Comparison of ENCODE assay signal across 8 cellular contexts in the genomic region with DNA sequence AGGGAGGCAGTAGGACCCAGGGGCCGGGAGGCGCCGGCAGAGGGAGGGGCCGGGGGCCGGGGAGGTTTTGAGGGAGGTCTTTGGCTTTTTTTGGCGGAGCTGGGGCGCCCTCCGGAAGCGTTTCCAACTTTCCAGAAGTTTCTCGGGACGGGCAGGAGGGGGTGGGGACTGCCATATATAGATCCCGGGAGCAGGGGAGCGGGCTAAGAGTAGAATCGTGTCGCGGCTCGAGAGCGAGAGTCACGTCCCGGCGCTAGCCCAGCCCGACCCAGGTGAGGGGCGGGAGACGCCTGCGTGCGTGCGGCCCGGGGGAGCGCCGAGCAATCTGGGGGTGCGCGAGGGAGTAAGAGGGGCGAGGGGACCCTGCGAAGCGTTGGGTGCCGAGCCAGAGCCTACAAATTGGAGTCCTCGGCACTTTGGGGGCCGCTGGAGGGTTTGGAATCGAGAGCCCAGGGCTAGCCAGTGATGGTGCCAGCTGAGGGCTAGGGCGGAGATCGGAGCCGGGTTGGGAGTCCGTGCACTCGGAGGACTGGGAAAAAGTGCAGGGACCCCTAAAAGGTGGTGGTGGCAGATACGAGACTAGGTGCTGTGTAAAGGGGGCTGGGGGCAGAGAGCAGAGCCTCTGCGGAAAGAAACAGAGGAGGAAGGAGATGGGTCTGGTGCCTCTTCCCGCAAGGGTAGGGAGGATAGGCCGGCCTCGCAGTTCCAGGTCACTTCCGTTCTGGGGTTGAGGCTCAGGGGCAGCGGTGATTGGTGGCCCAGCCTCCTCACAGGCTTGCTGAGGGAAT. TPM values are rescaled to one million over a fixed set of nuclear protein-coding genes. Genes with fewer than 3 reads are reported as not detected.
DNase-seq lines count a peak whose midpoint lies in the region; ATAC-seq and TF ChIP-seq lines count a peak whose summit lies in the region.

A gene (plus strand): TSS at position 206 of the 788 bp plus-strand sequence. CDS start 4,097 bp downstream, outside the sequence.

- no peaks in the 10 kb centered on the region for H3K9me3 ChIP-seq in SK-N-SH
- H3K9me3 ChIP-seq in neutrophil, result no peaks in the 10 kb centered on the region
- no peaks in the 10 kb centered on the region for H3K9me3 ChIP-seq in thoracic aorta

- H3K79me2 ChIP-seq in SK-N-SH (ENCODE audit: insufficient read depth), result peaks cover 50% of the 10 kb centered on the region

- H3K36me3 ChIP-seq in SK-N-SH (replicated peaks in 1 of 2; ENCODE audit: control insufficient read depth in 1 of 2, insufficient read depth in 2 of 2, low read length in 1 of 2) (peaks cover 4 to 24% of the 10 kb centered on the region in 2 experiments), neutrophil (no peaks in the 10 kb centered on the region), thoracic aorta (peaks cover 7% of the 10 kb centered on the region)

- TF ChIP-seq CTCF in SK-N-SH (IDR thresholded peaks at IDR 0.05) (no peak), neutrophil (IDR thresholded peaks at IDR 0.05) (no peak), thoracic aorta (IDR thresholded peaks at IDR 0.05) (no peak)

- TF ChIP-seq EP300 in SK-N-SH (IDR thresholded peaks at IDR 0.05; ENCODE audit: borderline replicate concordance in 1 of 2, low read depth in 1 of 2, low read length in 1 of 2), result peak; percentile 43 to 87; a peak in 3 of 4 replicates

- peak; percentile 58 for DNase-seq in DMS153 treated with DMSO at 0.1 percent for 48 hours (lab: John Stamatoyannopoulos, UW; ENCODE audit: unreplicated experiment)
- peak; percentile 74 to 79 for DNase-seq in Kasumi-1 (lab: John Stamatoyannopoulos, UW)
- DNase-seq in SK-N-SH, result peak; percentile 95
- peak; percentile 69 for DNase-seq in activated naive CD4-positive, alpha-beta T cell treated with anti-CD3 and anti-CD28 coated beads, Interleukin-2, amount 50 U/mL, for 16 hours
- peak; percentile 52 for DNase-seq in germinal center (ENCODE audit: low spot score)
- DNase-seq in thoracic aorta (ENCODE audit: low spot score), result peak; percentile 52

- 3% methylated on average over 32 of the region's 51 CpGs for WGBS in SK-N-SH (ENCODE audit: low lambda C conversion rate)

- TF ChIP-seq RAD21 in SK-N-SH (IDR thresholded peaks at IDR 0.05; ENCODE audit: low read length), result no peak

- H3K4me2 ChIP-seq in SK-N-SH, result peak within 1 kb of the TSS; percentile 87

- H3K4me1 ChIP-seq in SK-N-SH (ENCODE audit: control insufficient read depth in 1 of 2, insufficient read depth in 2 of 2, low read depth in 1 of 2, low read length in 1 of 2) (peaks cover 46 to 60% of the 10 kb centered on the region in 2 experiments), neutrophil (ENCODE audit: control insufficient read depth in 1 of 2, insufficient read depth in 1 of 2, low read depth in 1 of 2, low read length in 1 of 2) (peaks cover 10 to 16% of the 10 kb centered on the region in 2 experiments), thoracic aorta (ENCODE audit: control insufficient read depth in 1 of 2, low read depth in 2 of 2) (peaks cover 50 to 84% of the 10 kb centered on the region in 2 donors)

- no peaks in the 10 kb centered on the region for H3K27me3 ChIP-seq in SK-N-SH (ENCODE audit: insufficient read depth)
- peaks cover 54% of the 10 kb centered on the region for H3K27me3 ChIP-seq in neutrophil
- H3K27me3 ChIP-seq in thoracic aorta (replicated peaks; ENCODE audit: insufficient read depth), result no peaks in the 10 kb centered on the region

- peak within 1 kb of the TSS; percentile 73 for H2AFZ ChIP-seq in SK-N-SH (ENCODE audit: low read depth)

- H3K4me3 ChIP-seq in SK-N-SH (ENCODE audit: low read depth in 2 of 2, low read length in 1 of 2) (peak within 1 kb of the TSS; percentile 77 to 89), neutrophil (ENCODE audit: low read depth in 1 of 2, low read length in 1 of 2) (peak within 1 kb of the TSS; percentile 40 to 58), thoracic aorta (peak within 1 kb of the TSS; percentile 89)

- peaks cover 23% of the 10 kb centered on the region for H3F3A ChIP-seq in SK-N-SH (replicated peaks; ENCODE audit: insufficient read depth)

- peak within 1 kb of the TSS; percentile 92 to 98 for H3K27ac ChIP-seq in SK-N-SH (ENCODE audit: low read depth in 2 of 2, low read length in 1 of 2)
- no peak within 1 kb of the TSS for H3K27ac ChIP-seq in neutrophil
- peak within 1 kb of the TSS; percentile 100 for H3K27ac ChIP-seq in thoracic aorta

- CTCF ChIA-PET in SK-N-SH (lab: Yijun Ruan, JAX), result interaction anchor here (0.9 to 5.2 kb wide), 4 partner anchors 9 to 77 kb away, joined by 3 to 41 read pairs (median 4); no protein-coding TSS in a partner anchor

- H3K9ac ChIP-seq in SK-N-SH, result peak within 1 kb of the TSS; percentile 97

- H3K9me2 ChIP-seq in SK-N-SH, result no peaks in the 10 kb centered on the region

- POLR2A ChIA-PET in SK-N-SH (lab: Yijun Ruan, JAX), result interaction anchor here (0.7 to 4.2 kb wide), 11 partner anchors 9 to 145 kb away, joined by 3 to 30 read pairs (median 6); a partner anchor contains a TSS

- peak; percentile 86 for ATAC-seq in GM21786 (IDR thresholded peaks at IDR 0.05; ENCODE audit: unreplicated experiment)
- ATAC-seq in thoracic aorta (ENCODE audit: insufficient number of reproducible peaks, low FRiP score, low read depth), result peak; percentile 45

- peaks cover 35% of the 10 kb centered on the region for H4K20me1 ChIP-seq in SK-N-SH (ENCODE audit: insufficient read depth)

TF ChIP-seq in SK-N-SH, 30 proteins besides CTCF, POLR2A, EP300 and RAD21:
- TF ChIP-seq EZH2phosphoT487 (IDR thresholded peaks at IDR 0.05; ENCODE audit: borderline replicate concordance, low read depth) (no peak), RCOR1 (IDR thresholded peaks at IDR 0.05; ENCODE audit: low read length) (peak; percentile 9; the same call in 1 of the 2 replicates), NRF1 (IDR thresholded peaks at IDR 0.05; ENCODE audit: low read depth, low read length) (no peak), GABPA (IDR thresholded peaks at IDR 0.05; ENCODE audit: low read depth) (peak; percentile 68), GATA2 (CRISPR knock-in tag; IDR thresholded peaks at IDR 0.05) (no peak), ELF1 (IDR thresholded peaks at IDR 0.05) (peak; percentile 20; the same call in 1 of the 2 replicates), TAF1 (IDR thresholded peaks at IDR 0.05; ENCODE audit: borderline replicate concordance, low read depth, low read length) (peak; percentile 75; the same call in 1 of the 2 replicates), POLR2AphosphoS5 (IDR thresholded peaks at IDR 0.05; ENCODE audit: low read depth, low read length) (peak; percentile 73; the same call in 1 of the 2 replicates), YY1 (IDR thresholded peaks at IDR 0.05; ENCODE audit: low read depth) (no peak), FOXJ3 (CRISPR knock-in tag; IDR thresholded peaks at IDR 0.05) (0 out of 2 replicates have a peak, but pooled peaks have one; percentile 6)
- TF ChIP-seq, protein P1, sequence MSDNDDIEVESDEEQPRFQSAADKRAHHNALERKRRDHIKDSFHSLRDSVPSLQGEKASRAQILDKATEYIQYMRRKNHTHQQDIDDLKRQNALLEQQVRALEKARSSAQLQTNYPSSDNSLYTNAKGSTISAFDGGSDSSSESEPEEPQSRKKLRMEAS (IDR thresholded peaks at IDR 0.05; ENCODE audit: low read depth), result peak; percentile 45
- TF ChIP-seq, protein P2, sequence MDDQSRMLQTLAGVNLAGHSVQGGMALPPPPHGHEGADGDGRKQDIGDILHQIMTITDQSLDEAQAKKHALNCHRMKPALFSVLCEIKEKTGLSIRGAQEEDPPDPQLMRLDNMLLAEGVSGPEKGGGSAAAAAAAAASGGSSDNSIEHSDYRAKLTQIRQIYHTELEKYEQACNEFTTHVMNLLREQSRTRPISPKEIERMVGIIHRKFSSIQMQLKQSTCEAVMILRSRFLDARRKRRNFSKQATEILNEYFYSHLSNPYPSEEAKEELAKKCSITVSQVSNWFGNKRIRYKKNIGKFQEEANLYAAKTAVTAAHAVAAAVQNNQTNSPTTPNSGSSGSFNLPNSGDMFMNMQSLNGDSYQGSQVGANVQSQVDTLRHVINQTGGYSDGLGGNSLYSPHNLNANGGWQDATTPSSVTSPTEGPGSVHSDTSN (IDR thresholded peaks at IDR 0.05), result no peak
- TF ChIP-seq, protein P3, sequence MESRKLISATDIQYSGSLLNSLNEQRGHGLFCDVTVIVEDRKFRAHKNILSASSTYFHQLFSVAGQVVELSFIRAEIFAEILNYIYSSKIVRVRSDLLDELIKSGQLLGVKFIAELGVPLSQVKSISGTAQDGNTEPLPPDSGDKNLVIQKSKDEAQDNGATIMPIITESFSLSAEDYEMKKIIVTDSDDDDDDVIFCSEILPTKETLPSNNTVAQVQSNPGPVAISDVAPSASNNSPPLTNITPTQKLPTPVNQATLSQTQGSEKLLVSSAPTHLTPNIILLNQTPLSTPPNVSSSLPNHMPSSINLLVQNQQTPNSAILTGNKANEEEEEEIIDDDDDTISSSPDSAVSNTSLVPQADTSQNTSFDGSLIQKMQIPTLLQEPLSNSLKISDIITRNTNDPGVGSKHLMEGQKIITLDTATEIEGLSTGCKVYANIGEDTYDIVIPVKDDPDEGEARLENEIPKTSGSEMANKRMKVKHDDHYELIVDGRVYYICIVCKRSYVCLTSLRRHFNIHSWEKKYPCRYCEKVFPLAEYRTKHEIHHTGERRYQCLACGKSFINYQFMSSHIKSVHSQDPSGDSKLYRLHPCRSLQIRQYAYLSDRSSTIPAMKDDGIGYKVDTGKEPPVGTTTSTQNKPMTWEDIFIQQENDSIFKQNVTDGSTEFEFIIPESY (IDR thresholded peaks at IDR 0.05; ENCODE audit: borderline replicate concordance, low read depth), result no peak

RNA-seq across cellular contexts. Expression of the gene that starts here (rescaled TPM):
- 221 and 293 TPM in 2 replicates for polyA plus RNA-seq in SK-N-SH (2012; rRNA removed)
- polyA plus RNA-seq in SK-N-SH (2012; cell fraction: cytosol; rRNA removed), result 145 and 210 TPM in 2 replicates
- 282 and 307 TPM in 2 replicates for polyA plus RNA-seq in SK-N-SH (2012; cell fraction: nucleus; rRNA removed)
- 100 to 1,000 TPM; 367 to 480 TPM for total RNA-seq in thoracic aorta
